8 cellular contexts compared by ENCODE assay signal in the genomic region with DNA sequence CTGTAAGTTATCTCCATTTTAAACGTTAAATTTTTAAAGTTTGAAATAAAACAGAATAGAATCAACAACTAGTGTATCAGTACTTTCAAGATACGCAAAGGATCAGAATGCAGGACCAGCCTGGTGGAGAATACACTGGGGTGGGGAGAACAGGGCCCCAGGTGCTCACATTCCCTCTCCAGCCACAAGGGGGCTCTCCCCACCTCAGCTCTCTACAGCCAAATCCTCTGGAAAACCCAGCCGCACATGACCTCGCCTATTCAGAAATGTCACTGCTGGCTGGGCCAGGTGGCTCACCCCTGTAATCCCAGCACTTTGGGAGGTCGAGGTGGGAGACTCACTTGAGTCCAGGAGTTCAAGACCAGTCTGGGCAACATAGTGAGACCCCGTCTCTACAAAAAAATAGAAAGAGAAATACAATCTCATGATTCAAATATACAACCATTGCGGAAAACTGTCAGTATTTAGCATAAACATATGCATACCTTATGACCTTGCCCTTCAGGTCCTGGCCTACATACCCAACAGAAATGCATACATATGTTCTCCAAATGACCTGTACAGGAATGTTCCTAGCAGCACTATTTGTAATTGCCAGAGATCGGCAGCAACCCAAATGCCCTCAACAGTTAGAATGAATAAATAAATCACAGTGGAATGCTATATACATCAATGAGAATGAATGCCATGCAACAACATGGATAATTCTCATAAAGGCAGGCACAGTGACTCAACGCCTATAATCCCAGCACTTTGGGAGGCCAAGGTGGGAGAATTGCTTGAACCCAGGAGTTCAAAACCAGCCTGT. TPM values are rescaled to one million over a fixed set of nuclear protein-coding genes. Genes with fewer than 3 reads are reported as not detected.
DNase-seq lines count a peak whose midpoint lies in the region; ATAC-seq and TF ChIP-seq lines count a peak whose summit lies in the region.

No MANE protein-coding gene starts in this region.

- no peak overlapping the region for H3K9ac ChIP-seq in Karpas-422 (ENCODE audit: low read length)
- H3K9ac ChIP-seq in smooth muscle cell (ENCODE audit: low read depth) = no peak overlapping the region

- H3K79me2 ChIP-seq in Karpas-422 (ENCODE audit: low read length) = no peaks in the 10 kb centered on the region
- no peaks in the 10 kb centered on the region for H3K79me2 ChIP-seq in smooth muscle cell (ENCODE audit: low read depth)

- no peak overlapping the region for H3K27ac ChIP-seq in Karpas-422 (ENCODE audit: low read length)
- H3K27ac ChIP-seq in heart right ventricle = no peak overlapping the region
- H3K27ac ChIP-seq in smooth muscle cell (ENCODE audit: low read depth) = no peak overlapping the region

- no peaks in the 10 kb centered on the region for H3F3A ChIP-seq in smooth muscle cell (ENCODE audit: low read depth)

- no peaks in the 10 kb centered on the region for H3K4me1 ChIP-seq in Karpas-422 (ENCODE audit: low read length)
- H3K4me1 ChIP-seq in heart right ventricle = peaks cover 0 to 20% (median 0%) of the 10 kb centered on the region in 9 donors
- no peaks in the 10 kb centered on the region for H3K4me1 ChIP-seq in smooth muscle cell (ENCODE audit: low read depth)

- H3K4me3 ChIP-seq in Karpas-422 (ENCODE audit: low read length) = no peak overlapping the region
- no peak overlapping the region for H3K4me3 ChIP-seq in heart right ventricle
- no peak overlapping the region for H3K4me3 ChIP-seq in smooth muscle cell

- TF ChIP-seq CTCF in heart right ventricle (IDR thresholded peaks at IDR 0.05) = peak; percentile 41 to 90 (median 80)
- peak; percentile 73 for TF ChIP-seq CTCF in smooth muscle cell (IDR thresholded peaks at IDR 0.05; ENCODE audit: borderline replicate concordance, insufficient read depth, poor library complexity, severe bottlenecking)

- 49 to 53% methylated on average over 9 of the region's 9 CpGs for WGBS in heart right ventricle, 2 donors
- WGBS in smooth muscle cell (ENCODE audit: low lambda C conversion rate) = 53% methylated on average over 9 of the region's 9 CpGs

- ATAC-seq in SK-N-SH treated with all-trans-retinoic acid at 6 μM for 48 hours (peak; percentile 97), heart right ventricle (peak; percentile 43 to 80 (median 76)), HG02642 (IDR thresholded peaks at IDR 0.05; ENCODE audit: poor library complexity, unreplicated experiment) (no peak)

- no peaks in the 10 kb centered on the region for H3K9me2 ChIP-seq in Karpas-422 (replicated peaks; ENCODE audit: insufficient read depth, low read length)

- H3K27me3 ChIP-seq in Karpas-422 (ENCODE audit: low read length) = no peaks in the 10 kb centered on the region
- peaks cover 0 to 4% (median 0%) of the 10 kb centered on the region in 7 donors for H3K27me3 ChIP-seq in heart right ventricle
- no peaks in the 10 kb centered on the region for H3K27me3 ChIP-seq in smooth muscle cell (ENCODE audit: low read depth)

- H2AFZ ChIP-seq in Karpas-422 (ENCODE audit: low read length) = no peak overlapping the region
- no peak overlapping the region for H2AFZ ChIP-seq in smooth muscle cell (ENCODE audit: low read depth)

- H4K20me1 ChIP-seq in Karpas-422 (ENCODE audit: insufficient read depth, low read depth, low read length) (no peaks in the 10 kb centered on the region), smooth muscle cell (ENCODE audit: low read depth) (no peaks in the 10 kb centered on the region)

- H3K36me3 ChIP-seq in Karpas-422 (ENCODE audit: insufficient read depth, low read length) (no peaks in the 10 kb centered on the region), heart right ventricle (no peaks in the 10 kb centered on the region), smooth muscle cell (ENCODE audit: low read depth) (no peaks in the 10 kb centered on the region)

- DNase-seq in EH (ENCODE audit: low read depth) (peak; percentile 61), Karpas-422 (peak; percentile 74), heart right ventricle (peak; percentile 37 to 51), smooth muscle cell (lab: John Stamatoyannopoulos, UW; ENCODE audit: unreplicated experiment) (peak; percentile 1), NCI-H446 treated with DMSO at 0.1 percent for 48 hours (lab: John Stamatoyannopoulos, UW) (no peak)
- DNase-seq in activated naive CD4-positive, alpha-beta T cell treated with Interleukin-2 at 50 U/mL for 16 hours = peak; percentile 68

- no peaks in the 10 kb centered on the region for H3K9me3 ChIP-seq in Karpas-422 (ENCODE audit: low read length)
- H3K9me3 ChIP-seq in heart right ventricle = no peaks in the 10 kb centered on the region
- no peaks in the 10 kb centered on the region for H3K9me3 ChIP-seq in smooth muscle cell (replicated peaks; ENCODE audit: low read depth)

- intact Hi-C loops in heart right ventricle (cut with DNase I) = no loop called here

- H3K4me2 ChIP-seq in Karpas-422 (ENCODE audit: low read depth, low read length, poor library complexity, severe bottlenecking) (no peak overlapping the region), smooth muscle cell (no peak overlapping the region)

TF ChIP-seq in SK-N-SH treated with all-trans-retinoic acid at 6 μM for 48 hours, 23 proteins besides CTCF, POLR2A, EP300 and RAD21:
- TF ChIP-seq TSHZ2 (CRISPR knock-in tag; IDR thresholded peaks at IDR 0.05) = no peak
- TF ChIP-seq GLIS3 (CRISPR knock-in tag; IDR thresholded peaks at IDR 0.05) = no peak
- TF ChIP-seq BACH2 (CRISPR knock-in tag; IDR thresholded peaks at IDR 0.05; ENCODE audit: borderline replicate concordance) = no peak
- no peak for TF ChIP-seq SNAI2 (CRISPR knock-in tag; IDR thresholded peaks at IDR 0.05)
- TF ChIP-seq RARB (CRISPR knock-in tag; IDR thresholded peaks at IDR 0.05) = no peak
- TF ChIP-seq ZNF8 (CRISPR knock-in tag; IDR thresholded peaks at IDR 0.05) = no peak
- no peak for TF ChIP-seq POU6F1 (CRISPR knock-in tag; IDR thresholded peaks at IDR 0.05; ENCODE audit: borderline replicate concordance, low read depth)
- TF ChIP-seq ESRRG (CRISPR knock-in tag; IDR thresholded peaks at IDR 0.05) = no peak
- TF ChIP-seq CSDC2 (CRISPR knock-in tag; IDR thresholded peaks at IDR 0.05) = no peak
- no peak for TF ChIP-seq TOX (CRISPR knock-in tag; IDR thresholded peaks at IDR 0.05; ENCODE audit: borderline replicate concordance)
- TF ChIP-seq ZFP30 (CRISPR knock-in tag; IDR thresholded peaks at IDR 0.05) = no peak
- no peak for TF ChIP-seq ISL1 (CRISPR knock-in tag; IDR thresholded peaks at IDR 0.05)
- no peak for TF ChIP-seq ZNF565 (CRISPR knock-in tag; conservative IDR thresholded peaks at IDR 0.05; ENCODE audit: low read depth)
- TF ChIP-seq ARNTL (CRISPR knock-in tag; IDR thresholded peaks at IDR 0.05; ENCODE audit: borderline replicate concordance, low read depth) = no peak
- no peak for TF ChIP-seq TCF4 (CRISPR knock-in tag; IDR thresholded peaks at IDR 0.05; ENCODE audit: borderline replicate concordance)

RNA-seq across cellular contexts. Expression of gene TEX101, which starts 18.4 kb away (rescaled TPM):
- not detected in 2 replicates for total RNA-seq in Karpas-422 (2014; rRNA removed; shearing (Covaris generic); ENCODE audit: low replicate concordance)
- total RNA-seq in heart right ventricle (not detected), smooth muscle cell (not detected in 2 replicates)
- polyA plus RNA-seq in heart right ventricle (not detected), smooth muscle cell (not detected in 2 replicates)

RNA-seq across cellular contexts. Expression of gene LYPD3, which starts 32.3 kb away (rescaled TPM):
- not detected in 2 replicates for total RNA-seq in Karpas-422 (2014; rRNA removed; shearing (Covaris generic); ENCODE audit: low replicate concordance)
- total RNA-seq in heart right ventricle (under 1 TPM in 8 of 10 donors, not detected in 2; 0.14 to 0.75 (median 0.37) TPM), smooth muscle cell (12.7 and 20.6 TPM in 2 replicates)
- polyA plus RNA-seq in heart right ventricle (under 1 TPM; 0.29 to 0.42 TPM), smooth muscle cell (17.9 and 36.9 TPM in 2 replicates)
